10 cellular contexts compared by ENCODE assay signal in the genomic region with DNA sequence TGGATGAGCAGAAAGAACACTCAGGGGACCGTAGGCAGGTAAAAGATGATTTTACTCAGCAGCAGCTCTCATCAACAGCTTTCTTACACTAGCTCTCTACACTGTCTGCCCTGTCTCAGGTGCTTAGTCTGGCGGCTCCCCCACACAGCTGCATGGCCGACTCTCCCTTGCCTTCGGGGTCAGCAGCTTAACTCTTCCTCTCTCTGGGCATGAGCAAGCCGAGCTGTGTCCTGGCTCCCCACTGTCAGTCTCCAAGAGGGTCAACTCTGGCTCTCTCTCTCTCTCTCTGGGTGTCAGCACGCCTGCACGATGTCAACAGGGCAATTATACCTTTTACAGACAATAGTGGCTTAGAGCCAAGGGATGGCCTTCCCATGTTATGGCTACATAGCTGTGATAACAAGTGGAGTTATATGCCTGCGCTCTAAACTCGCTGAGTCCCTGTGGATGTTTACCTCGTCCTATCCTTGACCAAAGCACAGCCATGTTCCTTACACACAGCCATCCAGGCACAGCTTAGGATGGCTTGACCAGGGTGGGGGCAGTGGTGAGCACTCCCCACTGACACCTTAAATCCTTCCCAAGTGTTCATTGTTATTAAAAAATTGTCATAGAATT. TPM values are rescaled to one million over a fixed set of nuclear protein-coding genes. Genes with fewer than 3 reads are reported as not detected.
DNase-seq lines count a peak whose midpoint lies in the region; ATAC-seq and TF ChIP-seq lines count a peak whose summit lies in the region.
"Had no signal": no experiment of that assay in that cellular context is flagged by ENCODE, and none has a peak within 500 bp of the region (broad histone marks: within the 10 kb centered on the region; RNA-seq: fewer than 3 reads in every experiment).

No MANE protein-coding gene starts in this region.

- H3K36me3 Mint-ChIP-seq in HFFc6 (ENCODE audit: low read depth) (peaks cover 5% of the 10 kb centered on the region; the same call in 1 of the 2 replicates), WTC11 (no peaks in the 10 kb centered on the region)
- H3K36me3 Mint-ChIP-seq in stimulated activated memory B cell treated with anti-CD40 and anti-IgM and Interleukin-4, amounts not matched to agents 10 μg/mL and 1 μg/mL and 100 μg/mL, for 72 hours = peaks cover 1% of the 10 kb centered on the region
- H3K36me3 Mint-ChIP-seq in activated CD8-positive, alpha-beta memory T cell treated with anti-CD3 and anti-CD28 coated beads, Interleukin-2, amount 10 ng/mL, durations not matched to agents 7 days and 5 days = peaks cover 3% of the 10 kb centered on the region

- H3K4me1 Mint-ChIP-seq in HFFc6 (ENCODE audit: low read depth) (peaks cover 61% of the 10 kb centered on the region), WTC11 (peaks cover 42% of the 10 kb centered on the region)
- H3K4me1 Mint-ChIP-seq in stimulated activated memory B cell treated with anti-CD40 and anti-IgM and Interleukin-4, amounts not matched to agents 10 μg/mL and 1 μg/mL and 100 μg/mL, for 72 hours = peaks cover 35% of the 10 kb centered on the region
- peaks cover 30% of the 10 kb centered on the region for H3K4me1 Mint-ChIP-seq in activated CD8-positive, alpha-beta memory T cell treated with anti-CD3 and anti-CD28 coated beads, Interleukin-2, amount 10 ng/mL, durations not matched to agents 7 days and 5 days

- H3K27ac Mint-ChIP-seq in HFFc6 (peak overlapping the region; percentile 92), WTC11 (peak overlapping the region; percentile 34)
- peak overlapping the region; percentile 63 for H3K27ac Mint-ChIP-seq in stimulated activated memory B cell treated with anti-CD40 and anti-IgM and Interleukin-4, amounts not matched to agents 10 μg/mL and 1 μg/mL and 100 μg/mL, for 72 hours
- H3K27ac Mint-ChIP-seq in activated CD8-positive, alpha-beta memory T cell treated with anti-CD3 and anti-CD28 coated beads, Interleukin-2, amount 10 ng/mL, durations not matched to agents 7 days and 5 days = no peak overlapping the region
- H3K27ac Mint-ChIP-seq: endodermal cell had no signal

- no peak for DNase-seq in HFFc6
- DNase-seq in WTC11 (ENCODE audit: low spot score) = no peak
- DNase-seq in fibroblast of villous mesenchyme (ENCODE audit: low read depth) = no peak
- DNase-seq in activated CD8-positive, alpha-beta memory T cell treated with anti-CD3 and anti-CD28 coated beads, Interleukin-2, amount 10 ng/mL, durations not matched to agents 7 days and 5 days = no peak
- DNase-seq: endodermal cell; stimulated activated naive CD4-positive, alpha-beta T cell had no signal

- CTCF ChIA-PET in WTC11 (lab: Charles Lee) = interaction anchor here (1.6 kb wide), 1 partner anchor 20 kb away, joined by 6 read pairs; the partner anchor contains the start of gene C1orf52
- CTCF ChIA-PET in activated CD8-positive, alpha-beta memory T cell treated with anti-CD3 and anti-CD28 coated beads, Interleukin-2, amount 10 ng/mL, durations not matched to agents 7 days and 5 days (lab: Charles Lee) = no interaction called here

- H3K4me3 ChIP-seq in fibroblast of villous mesenchyme (ENCODE audit: low read depth, low read length) = peak overlapping the region; percentile 34

- ATAC-seq in WTC11 (no peak), GM19328 (IDR thresholded peaks at IDR 0.05; ENCODE audit: unreplicated experiment) (no peak), GM19463 (IDR thresholded peaks at IDR 0.05; ENCODE audit: unreplicated experiment) (no peak)
- no peak for ATAC-seq in stimulated activated memory B cell treated with anti-CD40 and anti-IgM and Interleukin-4, amounts not matched to agents 10 μg/mL and 1 μg/mL and 100 μg/mL, for 72 hours
- no peak for ATAC-seq in activated CD8-positive, alpha-beta memory T cell treated with anti-CD3 and anti-CD28 coated beads, Interleukin-2, amount 10 ng/mL, durations not matched to agents 7 days and 5 days

- H3K27me3 Mint-ChIP-seq in HFFc6 (ENCODE audit: insufficient read depth) (no peaks in the 10 kb centered on the region; the same call in 1 of the 2 replicates), WTC11 (ENCODE audit: low read depth) (no peaks in the 10 kb centered on the region)
- no peaks in the 10 kb centered on the region for H3K27me3 Mint-ChIP-seq in stimulated activated memory B cell treated with anti-CD40 and anti-IgM and Interleukin-4, amounts not matched to agents 10 μg/mL and 1 μg/mL and 100 μg/mL, for 72 hours
- H3K27me3 Mint-ChIP-seq in activated CD8-positive, alpha-beta memory T cell treated with anti-CD3 and anti-CD28 coated beads, Interleukin-2, amount 10 ng/mL, durations not matched to agents 7 days and 5 days = peaks cover 47% of the 10 kb centered on the region

- POLR2A ChIA-PET in WTC11 (lab: Charles Lee) = no interaction called here

- TF ChIP-seq CTCF in HFFc6 (IDR thresholded peaks at IDR 0.05) (no peak), WTC11 (IDR thresholded peaks at IDR 0.05) (no peak), fibroblast of villous mesenchyme (IDR thresholded peaks at IDR 0.05; ENCODE audit: insufficient read depth, low read depth, low read length) (no peak)

- H3K4me3 Mint-ChIP-seq in HFFc6 (peak overlapping the region; percentile 83), WTC11 (no peak overlapping the region)
- H3K4me3 Mint-ChIP-seq in stimulated activated memory B cell treated with anti-CD40 and anti-IgM and Interleukin-4, amounts not matched to agents 10 μg/mL and 1 μg/mL and 100 μg/mL, for 72 hours = peak overlapping the region; percentile 44
- H3K4me3 Mint-ChIP-seq in activated CD8-positive, alpha-beta memory T cell treated with anti-CD3 and anti-CD28 coated beads, Interleukin-2, amount 10 ng/mL, durations not matched to agents 7 days and 5 days = no peak overlapping the region
- H3K4me3 Mint-ChIP-seq: endodermal cell had no signal

- no peaks in the 10 kb centered on the region for H3K9me3 Mint-ChIP-seq in HFFc6
- no peaks in the 10 kb centered on the region for H3K9me3 Mint-ChIP-seq in WTC11
- H3K9me3 Mint-ChIP-seq in stimulated activated memory B cell treated with anti-CD40 and anti-IgM and Interleukin-4, amounts not matched to agents 10 μg/mL and 1 μg/mL and 100 μg/mL, for 72 hours = no peaks in the 10 kb centered on the region
- H3K9me3 Mint-ChIP-seq in activated CD8-positive, alpha-beta memory T cell treated with anti-CD3 and anti-CD28 coated beads, Interleukin-2, amount 10 ng/mL, durations not matched to agents 7 days and 5 days (ENCODE audit: low read depth) = no peaks in the 10 kb centered on the region
- H3K9me3 Mint-ChIP-seq: endodermal cell; T-helper 1 cell treated with Interleukin-12 subunit alpha and Interleukin-12 subunit beta and Interleukin-4 antibody, amounts not matched to agents 30 μg/mL and 1 μg/mL, for 36 hours had no signal

TF ChIP-seq in WTC11, 78 proteins besides CTCF, POLR2A, EP300 and RAD21:
- TF ChIP-seq ZBTB21 (CRISPR knock-in tag; IDR thresholded peaks at IDR 0.05; ENCODE audit: borderline replicate concordance) (no peak), ZSCAN18 (CRISPR knock-in tag; IDR thresholded peaks at IDR 0.05) (0 out of 2 replicates have a peak, but pooled peaks have one; percentile 49)

RNA-seq across cellular contexts. Expression of gene BCL10, which starts 3.1 kb away (rescaled TPM):
- total RNA-seq in HFFc6 (2021; fragmentation: NEBNext Ultra II Directional; extraction: Animal tissue kit (Norgen Biotek cat#: 25700)) = 10 to 100 TPM; 33.4 to 45.6 (median 39.2) TPM
- total RNA-seq in WTC11 (2021) = 21.3 to 24.2 TPM (median 21.4 TPM) in 3 replicates
- total RNA-seq in fibroblast of villous mesenchyme = 23.2 and 36.7 TPM in 2 replicates
- 10 to 100 TPM; 23.9 to 26.9 TPM for total RNA-seq in activated CD8-positive, alpha-beta memory T cell treated with anti-CD3 and anti-CD28 coated beads, Interleukin-2, amount 10 ng/mL, durations not matched to agents 7 days and 5 days

RNA-seq across cellular contexts. Expression of gene C1orf52, which starts 20.1 kb away (rescaled TPM):
- total RNA-seq in HFFc6 (2021; fragmentation: NEBNext Ultra II Directional; extraction: Animal tissue kit (Norgen Biotek cat#: 25700)) = 10 to 100 TPM; 20.6 to 26.1 (median 22.7) TPM
- total RNA-seq in WTC11 (2021) (35.8 to 44.5 TPM (median 40.2 TPM) in 3 replicates), fibroblast of villous mesenchyme (14.2 and 23.7 TPM in 2 replicates)
- 10 to 100 TPM; 23.5 to 28.7 TPM for total RNA-seq in activated CD8-positive, alpha-beta memory T cell treated with anti-CD3 and anti-CD28 coated beads, Interleukin-2, amount 10 ng/mL, durations not matched to agents 7 days and 5 days

Comparison
In these comparisons a context has a peak if more than half of its experiments do, and no peak if none do; other contexts are left out.
1. H3K4me3 Mint-ChIP-seq: peak in HFFc6 (single experiment) and stimulated activated memory B cell treated with anti-CD40 and anti-IgM and Interleukin-4, amounts not matched to agents 10 μg/mL and 1 μg/mL and 100 μg/mL, for 72 hours (single experiment); none in WTC11 (single experiment) and activated CD8-positive, alpha-beta memory T cell treated with anti-CD3 and anti-CD28 coated beads, Interleukin-2, amount 10 ng/mL, durations not matched to agents 7 days and 5 days (single experiment).